Comparison of ENCODE assay signal across 26 cellular contexts in the genomic region with DNA sequence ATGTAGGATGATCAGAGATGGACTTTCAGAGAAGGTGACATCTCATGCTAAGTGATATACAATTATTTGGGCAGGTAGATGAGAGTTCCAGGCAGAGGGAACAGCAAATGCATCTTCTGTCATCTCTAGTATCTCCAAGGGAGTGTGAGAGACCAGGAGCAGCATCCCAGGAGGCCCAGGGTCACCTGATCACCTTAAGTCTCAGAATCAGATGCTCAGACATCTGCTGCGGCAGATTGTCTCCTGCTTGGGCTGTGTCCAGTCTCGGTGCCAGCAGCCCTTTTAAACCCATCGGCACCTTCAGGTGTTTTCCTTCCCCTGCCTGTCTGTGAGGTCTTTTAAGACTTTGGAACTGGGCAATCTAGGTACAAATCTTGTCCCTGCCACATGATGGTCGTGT.
"Had no signal": no experiment of that assay in that cellular context is flagged by ENCODE, and none has a peak within 500 bp of the region (broad histone marks: within the 10 kb centered on the region; RNA-seq: fewer than 3 reads in every experiment).

No MANE protein-coding gene starts in this region.

- H3K4me3 ChIP-seq: lung, mucosa of descending colon, right lobe of liver, thoracic aorta, tibial nerve, upper lobe of right lung, uterus had no signal

- ATAC-seq: effector memory CD8-positive, alpha-beta T cell; mucosa of descending colon; natural killer cell treated with Interleukin-12 subunit alpha and Interleukin-12 subunit beta and Interleukin-15 and Interleukin-18, amount 100 ng/mL, for 72 hours; right lobe of liver; stimulated activated naive B cell treated with anti-CD40 and anti-IgM and Interleukin-4, amounts not matched to agents 10 μg/mL and 1 μg/mL and 100 μg/mL, for 72 hours; upper lobe of right lung had no signal

- H3K36me3 Mint-ChIP-seq: memory B cell; naive B cell; natural killer cell treated with Interleukin-12 subunit alpha and Interleukin-12 subunit beta and Interleukin-15 and Interleukin-18, amount 100 ng/mL, for 72 hours; stimulated activated naive B cell treated with anti-CD40 and anti-IgM and Interleukin-4, amounts not matched to agents 10 μg/mL and 1 μg/mL and 100 μg/mL, for 72 hours had no signal

- H3K9me3 Mint-ChIP-seq: effector memory CD8-positive, alpha-beta T cell; natural killer cell treated with Interleukin-12 subunit alpha and Interleukin-12 subunit beta and Interleukin-15 and Interleukin-18, amount 100 ng/mL, for 72 hours; neural crest cell had no signal

- H3K4me1 Mint-ChIP-seq: memory B cell; naive B cell; stimulated activated naive B cell treated with anti-CD40 and anti-IgM and Interleukin-4, amounts not matched to agents 10 μg/mL and 1 μg/mL and 100 μg/mL, for 72 hours had no signal

- H3K4me1 ChIP-seq: parathyroid adenoma, right lobe of liver, uterus had no signal

- H3K4me3 Mint-ChIP-seq: effector memory CD8-positive, alpha-beta T cell; memory B cell; naive B cell; natural killer cell treated with Interleukin-12 subunit alpha and Interleukin-12 subunit beta and Interleukin-15 and Interleukin-18, amount 100 ng/mL, for 72 hours; neural crest cell; stimulated activated naive B cell treated with anti-CD40 and anti-IgM and Interleukin-4, amounts not matched to agents 10 μg/mL and 1 μg/mL and 100 μg/mL, for 72 hours; stimulated activated naive CD8-positive, alpha-beta T cell treated with anti-CD3 and anti-CD28 coated beads, Interleukin-15, Interleukin-2, amounts not matched to agents 100 ng/mL and 50 ng/mL, for 24 hours had no signal

- H3K27me3 Mint-ChIP-seq: effector memory CD8-positive, alpha-beta T cell; memory B cell; naive B cell; stimulated activated naive B cell treated with anti-CD40 and anti-IgM and Interleukin-4, amounts not matched to agents 10 μg/mL and 1 μg/mL and 100 μg/mL, for 72 hours; stimulated activated naive CD8-positive, alpha-beta T cell treated with anti-CD3 and anti-CD28 coated beads, Interleukin-15, Interleukin-2, amounts not matched to agents 100 ng/mL and 50 ng/mL, for 24 hours had no signal

- H3K27ac Mint-ChIP-seq: effector memory CD8-positive, alpha-beta T cell; memory B cell; naive B cell; natural killer cell treated with Interleukin-12 subunit alpha and Interleukin-12 subunit beta and Interleukin-15 and Interleukin-18, amount 100 ng/mL, for 72 hours; progenitor cell of endocrine pancreas; stimulated activated naive B cell treated with anti-CD40 and anti-IgM and Interleukin-4, amounts not matched to agents 10 μg/mL and 1 μg/mL and 100 μg/mL, for 72 hours; stimulated activated naive CD8-positive, alpha-beta T cell treated with anti-CD3 and anti-CD28 coated beads, Interleukin-15, Interleukin-2, amounts not matched to agents 100 ng/mL and 50 ng/mL, for 24 hours had no signal

- H3K36me3 ChIP-seq: neutrophil, right lobe of liver, thoracic aorta, tibial nerve, upper lobe of right lung, uterus had no signal

- FAIRE-seq: endometrium, frontal cortex, keratinocyte, small intestine had no signal

- DNase-seq: cortex of kidney; effector memory CD8-positive, alpha-beta T cell; erythroblast; head of caudate nucleus; mucosa of descending colon; naive B cell; right lobe of liver; small intestine; stimulated activated CD4-positive, alpha-beta T cell treated with anti-CD3 and anti-CD28 coated beads, Interleukin-15, amount 100 ng/mL, for 24 hours; stimulated activated CD4-positive, alpha-beta T cell treated with anti-CD3 and anti-CD28 coated beads, Interleukin-2, amount 100 ng/mL, for 48 hours; stimulated activated naive B cell treated with anti-CD40 and anti-IgM and Interleukin-4, amounts not matched to agents 10 μg/mL and 1 μg/mL and 100 μg/mL, for 72 hours; upper lobe of right lung; uterus had no signal

- H3K27ac ChIP-seq: neutrophil, parathyroid adenoma, right lobe of liver, thoracic aorta, tibial nerve, upper lobe of right lung, uterus had no signal

- H3K27me3 ChIP-seq: neutrophil, right lobe of liver, tibial nerve, upper lobe of right lung, uterus had no signal

- H3K9me3 ChIP-seq: mucosa of descending colon, neutrophil, right lobe of liver, thoracic aorta, tibial nerve, upper lobe of right lung, uterus had no signal
